9 cellular contexts compared by ENCODE assay signal in the genomic region with DNA sequence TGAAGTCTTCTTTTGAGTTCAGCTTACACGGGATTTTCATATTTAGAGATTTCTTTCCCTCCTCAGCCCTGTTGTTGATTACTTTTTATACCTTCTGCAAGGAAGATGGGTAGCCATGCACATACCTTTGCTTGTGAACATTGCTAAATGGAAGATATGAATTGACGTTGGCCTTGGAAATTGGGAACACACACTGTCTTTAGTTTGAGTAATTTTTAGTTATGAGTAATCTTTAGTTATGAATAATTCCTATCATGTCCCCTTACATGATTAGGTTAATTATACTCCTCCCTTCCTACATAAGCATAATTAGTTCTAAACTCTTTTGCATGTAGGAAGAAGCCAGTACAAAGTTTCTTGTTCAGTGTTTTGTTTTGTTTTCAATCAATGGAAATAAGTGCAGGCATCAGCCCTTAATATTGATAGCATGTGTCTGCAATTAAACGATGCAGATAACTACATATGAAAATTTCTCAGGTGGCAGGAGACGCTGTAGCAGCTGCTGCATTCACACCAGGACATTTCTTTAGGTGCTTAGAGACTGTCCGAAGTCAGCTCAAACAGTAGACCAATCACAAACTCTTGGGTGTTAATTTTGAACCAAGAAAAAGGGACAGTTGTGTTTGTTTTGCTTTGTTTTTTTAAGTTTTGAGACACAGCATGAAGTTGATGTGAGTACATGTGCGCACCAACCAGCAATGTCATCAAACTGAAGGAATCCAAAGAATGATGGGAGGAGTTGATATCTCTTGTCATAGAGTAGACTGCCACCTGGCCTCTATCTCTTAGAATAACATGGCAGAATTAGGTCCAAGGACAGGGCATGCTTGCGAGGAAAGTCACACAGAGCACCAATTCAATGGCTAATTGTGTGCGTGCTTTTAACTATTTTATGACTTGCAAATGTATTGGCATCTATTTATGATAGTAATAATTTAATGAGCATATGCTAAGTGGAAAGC. TPM values are rescaled to one million over a fixed set of nuclear protein-coding genes. Genes with fewer than 3 reads are reported as not detected.
DNase-seq lines count a peak whose midpoint lies in the region; ATAC-seq, FAIRE-seq and TF ChIP-seq lines count a peak whose summit lies in the region.
"Had no signal": no experiment of that assay in that cellular context is flagged by ENCODE, and none has a peak within 500 bp of the region (broad histone marks: within the 10 kb centered on the region; RNA-seq: fewer than 3 reads in every experiment).

No MANE protein-coding gene starts in this region.

- peak; percentile 50 for FAIRE-seq in GM12892 (lab: Jason Lieb, UNC)

- H3K4me1 ChIP-seq in iPS DF 6.9 (ENCODE audit: control insufficient read depth, insufficient read depth, low read length) = no peaks in the 10 kb centered on the region

- no peak overlapping the region for H3K4me3 Mint-ChIP-seq in activated CD8-positive, alpha-beta T cell treated with anti-CD3 and anti-CD28 coated beads, Interleukin-2, amount 10 ng/mL, durations not matched to agents 7 days and 5 days

- H3K4me3 ChIP-seq in iPS DF 6.9 (ENCODE audit: low read length) = no peak overlapping the region

- POLR2A ChIA-PET in activated CD8-positive, alpha-beta T cell treated with anti-CD3 and anti-CD28 coated beads, Interleukin-2, amount 10 ng/mL, durations not matched to agents 7 days and 5 days (lab: Charles Lee) = no interaction called here

- no peaks in the 10 kb centered on the region for H3K4me1 Mint-ChIP-seq in activated CD8-positive, alpha-beta T cell treated with anti-CD3 and anti-CD28 coated beads, Interleukin-2, amount 10 ng/mL, durations not matched to agents 7 days and 5 days (ENCODE audit: low read depth)

- WGBS in iPS DF 6.9 (ENCODE audit: insufficient coverage, insufficient read length) = no CpG with 5 or more reads among the region's 8 CpGs

- no peaks in the 10 kb centered on the region for H3K9me3 ChIP-seq in iPS DF 6.9 (ENCODE audit: control insufficient read depth, insufficient read depth, low read length)

- H3K36me3 ChIP-seq in iPS DF 6.9 (ENCODE audit: control insufficient read depth, insufficient read depth, low read length) = no peaks in the 10 kb centered on the region

- TF ChIP-seq POLR2A in GM12892 (IDR thresholded peaks at IDR 0.05; ENCODE audit: low read depth, low read length) = no peak

- H3K27ac Mint-ChIP-seq in activated CD8-positive, alpha-beta T cell treated with anti-CD3 and anti-CD28 coated beads, Interleukin-2, amount 10 ng/mL, durations not matched to agents 7 days and 5 days = peak overlapping the region; percentile 34

- in situ Hi-C loops in ACHN (cut with HindIII; ENCODE audit: low pct_ligation_motif_present, low pct_unique_long_range_greater_than_20kb, low sequenced_read_pairs) = no loop called here

- no peaks in the 10 kb centered on the region for H3K27me3 Mint-ChIP-seq in activated CD8-positive, alpha-beta T cell treated with anti-CD3 and anti-CD28 coated beads, Interleukin-2, amount 10 ng/mL, durations not matched to agents 7 days and 5 days (ENCODE audit: low read depth)

- no peak overlapping the region for H3K27ac ChIP-seq in iPS DF 6.9 (ENCODE audit: low read length)

- ATAC-seq in activated CD8-positive, alpha-beta T cell treated with anti-CD3 and anti-CD28 coated beads, Interleukin-2, amount 10 ng/mL, durations not matched to agents 7 days and 5 days = no peak

- CTCF ChIA-PET in activated CD8-positive, alpha-beta T cell treated with anti-CD3 and anti-CD28 coated beads, Interleukin-2, amount 10 ng/mL, durations not matched to agents 7 days and 5 days (lab: Charles Lee) = interaction anchor here (0.8 to 1.8 kb wide), 6 partner anchors 12 to 339 kb away, joined by 3 to 6 read pairs (median 4); a partner anchor contains a TSS

- H3K9me3 Mint-ChIP-seq in activated CD8-positive, alpha-beta T cell treated with anti-CD3 and anti-CD28 coated beads, Interleukin-2, amount 10 ng/mL, durations not matched to agents 7 days and 5 days (ENCODE audit: insufficient read depth) = no peaks in the 10 kb centered on the region

- no peaks in the 10 kb centered on the region for H3K27me3 ChIP-seq in iPS DF 6.9 (ENCODE audit: control insufficient read depth, insufficient read depth, low read length)

- DNase-seq in ACHN (peak; percentile 63), GM12892 (ENCODE audit: insufficient read length) (no peak), iPS DF 6.9 (ENCODE audit: low read depth, low spot score) (peak; percentile 20), cerebellar cortex (ENCODE audit: low spot score) (no peak), GOT3 (lab: John Stamatoyannopoulos, UW) (no peak), DMS114 treated with DMSO at 0.1 percent for 48 hours (lab: John Stamatoyannopoulos, UW; ENCODE audit: unreplicated experiment) (no peak), dedifferentiated amniotic fluid mesenchymal stem cell (ENCODE audit: extremely low spot score) (no peak)
- DNase-seq in activated CD8-positive, alpha-beta T cell treated with anti-CD3 and anti-CD28 coated beads, Interleukin-2, amount 10 ng/mL, durations not matched to agents 7 days and 5 days = no peak
- DNase-seq: KG1 had no signal

- peaks cover 54% of the 10 kb centered on the region for H3K36me3 Mint-ChIP-seq in activated CD8-positive, alpha-beta T cell treated with anti-CD3 and anti-CD28 coated beads, Interleukin-2, amount 10 ng/mL, durations not matched to agents 7 days and 5 days (ENCODE audit: low read depth)

RNA-seq across cellular contexts. Expression of a gene that starts 51.4 kb away (rescaled TPM):
- polyA plus RNA-seq in GM12892 (2012; ENCODE audit: missing spikeins) = 197 TPM
- total RNA-seq in activated CD8-positive, alpha-beta T cell treated with anti-CD3 and anti-CD28 coated beads, Interleukin-2, amount 10 ng/mL, durations not matched to agents 7 days and 5 days = 100 to 1,000 TPM; 243 to 245 TPM

Comparison
In these comparisons a context has a peak if more than half of its experiments do, and no peak if none do; other contexts are left out.
1. DNase-seq: peak in ACHN (single experiment) and iPS DF 6.9 (single experiment); none in GM12892 (single experiment), activated CD8-positive, alpha-beta T cell treated with anti-CD3 and anti-CD28 coated beads, Interleukin-2, amount 10 ng/mL, durations not matched to agents 7 days and 5 days (single experiment), cerebellar cortex (single experiment), GOT3 (single experiment), DMS114 treated with DMSO at 0.1 percent for 48 hours (single experiment) and dedifferentiated amniotic fluid mesenchymal stem cell (single experiment).